In the genomic region with DNA sequence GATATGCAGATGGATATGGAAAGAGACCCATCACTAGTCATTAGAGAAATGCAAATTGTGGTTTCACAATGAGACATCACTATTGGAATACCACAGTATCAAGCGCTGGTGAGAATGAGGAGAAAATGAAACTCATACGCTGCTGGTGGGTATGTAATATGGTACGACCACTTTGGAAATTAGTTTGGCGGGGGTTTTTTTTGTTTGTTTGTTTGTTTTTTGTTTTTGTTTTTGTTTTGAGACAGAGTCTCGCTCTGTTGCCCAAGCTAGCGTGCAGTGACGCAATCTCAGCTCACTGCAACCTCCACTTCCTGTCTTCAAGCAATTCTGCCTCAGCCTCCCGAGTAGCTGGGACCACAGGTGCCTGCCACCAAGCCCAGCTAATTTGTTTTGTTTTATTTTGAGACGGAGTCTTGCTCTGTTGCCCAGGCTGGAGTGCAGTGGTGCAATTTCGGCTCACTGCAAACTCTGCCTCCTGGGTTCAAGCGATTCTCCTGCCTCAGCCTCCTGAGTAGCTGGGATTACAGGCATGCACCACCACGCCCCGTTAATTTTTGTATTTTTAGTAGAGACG, we compare ENCODE assay signal across 9 cellular contexts. TPM values are rescaled to one million over a fixed set of nuclear protein-coding genes. Genes with fewer than 3 reads are reported as not detected.
DNase-seq lines count a peak whose midpoint lies in the region; ATAC-seq and TF ChIP-seq lines count a peak whose summit lies in the region.
"Not testable (repeated sequence)": the region's sequence is repeated elsewhere in the genome, so short reads cannot be mapped to it uniquely, and the experiment has no call there.
"Had no signal": no experiment of that assay in that cellular context is flagged by ENCODE, and none has a peak within 500 bp of the region (broad histone marks: within the 10 kb centered on the region; RNA-seq: fewer than 3 reads in every experiment).

No MANE protein-coding gene starts in this region.

- not testable (repeated sequence) for H3K79me2 ChIP-seq in MM.1S (ENCODE audit: low read length)

- peak overlapping the region; percentile 21; the same call in 1 of the 2 replicates for H2AFZ ChIP-seq in MM.1S (ENCODE audit: low read length)

- not testable (repeated sequence) for H3K4me1 Mint-ChIP-seq in activated CD4-positive, alpha-beta memory T cell treated with anti-CD3 and anti-CD28 coated beads for 36 hours (ENCODE audit: low read depth); effector memory CD8-positive, alpha-beta T cell (ENCODE audit: low read depth in 2 of 2)

- peak overlapping the region; percentile 50 for H3K4me3 Mint-ChIP-seq in activated CD4-positive, alpha-beta memory T cell treated with anti-CD3 and anti-CD28 coated beads for 36 hours
- H3K4me3 Mint-ChIP-seq in effector memory CD8-positive, alpha-beta T cell: peak overlapping the region; percentile 55 to 56

- not testable (repeated sequence) for H3K36me3 Mint-ChIP-seq in activated CD4-positive, alpha-beta memory T cell treated with anti-CD3 and anti-CD28 coated beads for 36 hours; effector memory CD8-positive, alpha-beta T cell (ENCODE audit: insufficient read depth)

- peak overlapping the region; percentile 39 for H3K4me2 ChIP-seq in MM.1S (ENCODE audit: low read depth, low read length)

- CTCF ChIA-PET in activated CD4-positive, alpha-beta memory T cell treated with anti-CD3 and anti-CD28 coated beads for 36 hours (lab: Charles Lee): interaction anchor here (0.5 to 0.7 kb wide), 2 partner anchors 66 to 206 kb away, joined by 3 read pairs; no protein-coding TSS in a partner anchor

- not testable (repeated sequence) for H3F3A ChIP-seq in MM.1S (ENCODE audit: insufficient read depth, low read length)

- DNase-seq in GM10266 (ENCODE audit: extremely low spot score): peak; percentile 49
- DNase-seq in MM.1S: peak; percentile 26
- peak; percentile 52 for DNase-seq in activated CD4-positive, alpha-beta memory T cell treated with anti-CD3 and anti-CD28 coated beads for 36 hours
- not testable (repeated sequence) for DNase-seq in effector memory CD8-positive, alpha-beta T cell
- peak; percentile 51 for DNase-seq in upper lobe of right lung

- not testable (repeated sequence) for H3K36me3 ChIP-seq in MM.1S (replicated peaks; ENCODE audit: insufficient read depth, low read length); upper lobe of right lung

- not testable (repeated sequence) for H3K9me3 Mint-ChIP-seq in activated CD4-positive, alpha-beta memory T cell treated with anti-CD3 and anti-CD28 coated beads for 36 hours; effector memory CD8-positive, alpha-beta T cell

- intact Hi-C loops in activated CD4-positive, alpha-beta memory T cell treated with anti-CD3 and anti-CD28 coated beads for 36 hours (cut with micrococcal nuclease); upper lobe of right lung (cut with DNase I): not testable (repeated sequence)

- not testable (repeated sequence) for H3K4me1 ChIP-seq in MM.1S (ENCODE audit: low read length); upper lobe of right lung

- not testable (repeated sequence) for H3K27ac ChIP-seq in MM.1S (ENCODE audit: low read length); upper lobe of right lung

- not testable (repeated sequence) for H3K9me3 ChIP-seq in MM.1S (replicated peaks; ENCODE audit: insufficient read depth, low read length); upper lobe of right lung

- H3K4me3 ChIP-seq in MM.1S (ENCODE audit: low read length): peak overlapping the region; percentile 33
- not testable (repeated sequence) for H3K4me3 ChIP-seq in upper lobe of right lung

- H3K27me3 Mint-ChIP-seq in activated CD4-positive, alpha-beta memory T cell treated with anti-CD3 and anti-CD28 coated beads for 36 hours: peaks cover 22% of the 10 kb centered on the region
- peaks cover 33 to 45% of the 10 kb centered on the region in 2 donors for H3K27me3 Mint-ChIP-seq in effector memory CD8-positive, alpha-beta T cell

- TF ChIP-seq CTCF in GM10266 (IDR thresholded peaks at IDR 0.05; ENCODE audit: control insufficient read depth, insufficient read depth, low read depth, missing control alignments); MM.1S (IDR thresholded peaks at IDR 0.05; ENCODE audit: low read length); upper lobe of right lung (IDR thresholded peaks at IDR 0.05): not testable (repeated sequence)

- not testable (repeated sequence) for H3K9ac ChIP-seq in MM.1S (ENCODE audit: low read length)

- not testable (repeated sequence) for H4K20me1 ChIP-seq in MM.1S (ENCODE audit: insufficient read depth, low read length)

- H3K27me3 ChIP-seq in MM.1S (replicated peaks; ENCODE audit: insufficient read depth, low read length); upper lobe of right lung: not testable (repeated sequence)

- ATAC-seq in GM19035 (IDR thresholded peaks at IDR 0.05; ENCODE audit: unreplicated experiment) (peak; percentile 87), GM21619 (IDR thresholded peaks at IDR 0.05; ENCODE audit: unreplicated experiment) (peak; percentile 89), HG03045 (IDR thresholded peaks at IDR 0.05; ENCODE audit: unreplicated experiment) (peak; percentile 57)
- peak; percentile 73 for ATAC-seq in effector memory CD8-positive, alpha-beta T cell (replicated peaks)
- not testable (repeated sequence) for ATAC-seq in upper lobe of right lung

- not testable (repeated sequence) for H3K9me2 ChIP-seq in MM.1S (replicated peaks; ENCODE audit: insufficient read depth, low read length)

- POLR2A ChIA-PET in activated CD4-positive, alpha-beta memory T cell treated with anti-CD3 and anti-CD28 coated beads for 36 hours (lab: Charles Lee): interaction anchor here (0.6 to 0.8 kb wide), 2 partner anchors 11 to 179 kb away, joined by 3 read pairs; no protein-coding TSS in a partner anchor

- H3K27ac Mint-ChIP-seq in activated CD4-positive, alpha-beta memory T cell treated with anti-CD3 and anti-CD28 coated beads for 36 hours; effector memory CD8-positive, alpha-beta T cell: not testable (repeated sequence)

RNA-seq across cellular contexts. Expression of gene SRCIN1, which starts 19.1 kb away (rescaled TPM):
- 1 to 10 TPM in 1 of 2 experiments, under 1 TPM in 1; 0.92 to 1.6 TPM for total RNA-seq in activated CD4-positive, alpha-beta memory T cell treated with anti-CD3 and anti-CD28 coated beads for 36 hours
- total RNA-seq in upper lobe of right lung: 2.1 TPM
- total RNA-seq: RPMI7951 had no signal

RNA-seq across cellular contexts. Expression of gene EPOP, which starts 49.9 kb away (rescaled TPM):
- 10 to 100 TPM; 37.1 to 38.0 TPM for total RNA-seq in activated CD4-positive, alpha-beta memory T cell treated with anti-CD3 and anti-CD28 coated beads for 36 hours
- 2.1 TPM for total RNA-seq in upper lobe of right lung

Comparison
In these comparisons a context has a peak if more than half of its experiments do, and no peak if none do; other contexts are left out.
1. RNA of gene EPOP, which starts 49.9 kb away (total RNA-seq): 37.1 to 38.0 TPM in activated CD4-positive, alpha-beta memory T cell treated with anti-CD3 and anti-CD28 coated beads for 36 hours; 2.1 TPM in upper lobe of right lung (single experiment); every median in the first group is over 10 times any median in the second.